Comparison of ENCODE assay signal across 21 cellular contexts in the genomic region with DNA sequence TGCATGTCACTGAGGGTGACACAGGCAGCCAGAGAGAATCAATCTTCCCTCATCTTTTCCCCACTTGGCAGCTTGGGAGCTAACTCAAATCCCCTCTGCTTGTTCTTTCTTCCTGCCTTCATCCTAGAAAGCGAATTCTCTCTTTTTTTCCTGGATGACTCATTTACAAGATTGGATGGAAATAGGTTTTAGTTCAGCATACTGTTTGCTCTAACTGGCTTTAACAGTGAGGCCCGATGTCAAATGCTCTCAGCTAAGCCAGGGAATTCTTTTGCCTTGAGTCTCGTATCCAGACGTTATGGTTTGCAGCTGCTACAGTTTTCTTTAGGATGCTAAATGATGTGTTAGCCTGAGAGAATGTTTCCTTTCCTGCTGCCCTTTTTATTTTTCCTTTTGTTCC.
DNase-seq lines count a peak whose midpoint lies in the region; ATAC-seq and TF ChIP-seq lines count a peak whose summit lies in the region.
"Had no signal": no experiment of that assay in that cellular context is flagged by ENCODE, and none has a peak within 500 bp of the region (broad histone marks: within the 10 kb centered on the region; RNA-seq: fewer than 3 reads in every experiment).

No MANE protein-coding gene starts in this region.

- H3K4me3 ChIP-seq in BJ (ENCODE audit: low read depth, low read length) = no peak overlapping the region
- no peak overlapping the region for H3K4me3 ChIP-seq in WERI-Rb-1 (ENCODE audit: low read depth, low read length)
- no peak overlapping the region for H3K4me3 ChIP-seq in fibroblast of the aortic adventitia (ENCODE audit: low read depth, low read length)
- H3K4me3 ChIP-seq in neuronal stem cell (ENCODE audit: low read length in 2 of 2) = no peak overlapping the region
- H3K4me3 ChIP-seq: body of pancreas, coronary artery, GM12878, GM23338, ovary, vagina had no signal

- H2AFZ ChIP-seq in neuronal stem cell (ENCODE audit: low read length) = no peak overlapping the region
- H2AFZ ChIP-seq: GM23338 had no signal

- H3K27me3 ChIP-seq in BJ (ENCODE audit: control insufficient read depth, insufficient read depth, low read length) (no peaks in the 10 kb centered on the region), WERI-Rb-1 (ENCODE audit: insufficient read depth, low read depth, severe bottlenecking) (no peaks in the 10 kb centered on the region), neuronal stem cell (ENCODE audit: control insufficient read depth in 3 of 3, insufficient read depth in 3 of 3, low read depth in 1 of 3, low read length in 3 of 3) (no peaks in the 10 kb centered on the region)
- H3K27me3 ChIP-seq: body of pancreas, ovary, vagina had no signal

- H3K9me3 ChIP-seq in WERI-Rb-1 (ENCODE audit: severe bottlenecking) (no peaks in the 10 kb centered on the region), neuronal stem cell (replicated peaks in 1 of 2; ENCODE audit: control insufficient read depth in 2 of 2, insufficient read depth in 1 of 2, low read depth in 1 of 2, low read length in 2 of 2) (peaks cover 2 to 6% of the 10 kb centered on the region in 2 donors)
- H3K9me3 ChIP-seq: body of pancreas, ovary, vagina had no signal

- no peak overlapping the region for H3K4me2 ChIP-seq in neuronal stem cell (ENCODE audit: insufficient read depth, low read length, poor library complexity, severe bottlenecking)
- H3K4me2 ChIP-seq: GM23338 had no signal

- H2BK120ac ChIP-seq in neuronal stem cell (ENCODE audit: low read depth, low read length) = no peak overlapping the region

- H2BK15ac ChIP-seq in neuronal stem cell (ENCODE audit: low read length) = no peak overlapping the region

- H3K27ac ChIP-seq in WERI-Rb-1 (peak overlapping the region; percentile 23; the same call in 1 of the 2 replicates), neuronal stem cell (replicated peaks; ENCODE audit: low read length) (no peak overlapping the region)
- H3K27ac ChIP-seq: body of pancreas, coronary artery, ovary, vagina had no signal

- H3K9ac ChIP-seq in neuronal stem cell (ENCODE audit: low read depth, low read length, poor library complexity) = no peak overlapping the region

- H3K36me3 ChIP-seq in BJ (ENCODE audit: control insufficient read depth, insufficient read depth, low read length) = no peaks in the 10 kb centered on the region
- H3K36me3 ChIP-seq in WERI-Rb-1 = peaks cover 72% of the 10 kb centered on the region
- peaks cover 22 to 81% of the 10 kb centered on the region in 2 donors for H3K36me3 ChIP-seq in neuronal stem cell (replicated peaks in 1 of 2; ENCODE audit: control insufficient read depth in 2 of 2, insufficient read depth in 2 of 2, low read length in 2 of 2)
- H3K36me3 ChIP-seq: ovary, vagina had no signal

- peaks cover 0 to 3% of the 10 kb centered on the region in 2 donors for H3K4me1 ChIP-seq in neuronal stem cell (ENCODE audit: control insufficient read depth in 2 of 2, insufficient read depth in 1 of 2, low read depth in 1 of 2, low read length in 2 of 2)

- no peaks in the 10 kb centered on the region for H3K9me3 Mint-ChIP-seq in progenitor cell of endocrine pancreas (ENCODE audit: low read depth)
- H3K9me3 Mint-ChIP-seq: GM23338 had no signal

- no peak overlapping the region for H3K14ac ChIP-seq in neuronal stem cell (ENCODE audit: low read length)

- H4K91ac ChIP-seq in neuronal stem cell (ENCODE audit: low read depth, low read length, poor library complexity) = no peak overlapping the region

- WGBS in neuronal stem cell (ENCODE audit: extremely low coverage in 2 of 2, insufficient read length in 2 of 2, insufficient replicate concordance in 1 of 2), 2 donors = no CpG with 5 or more reads among the region's 4 CpGs

- no peak overlapping the region for H2BK12ac ChIP-seq in neuronal stem cell (ENCODE audit: low read length)

- TF ChIP-seq POLR2A in GM18505 (IDR thresholded peaks at IDR 0.05; ENCODE audit: borderline replicate concordance, extremely low read depth, insufficient read depth, insufficient read length) = no peak

- H2BK5ac ChIP-seq in neuronal stem cell (ENCODE audit: low read length) = peak overlapping the region; percentile 73

- no peak overlapping the region for H3K4me3 Mint-ChIP-seq in progenitor cell of endocrine pancreas (ENCODE audit: low read depth)
- H3K4me3 Mint-ChIP-seq: B cell, GM23338 had no signal

- no peak overlapping the region for H2AK5ac ChIP-seq in neuronal stem cell (ENCODE audit: low read depth, low read length)

- H3K18ac ChIP-seq in neuronal stem cell (ENCODE audit: low read length) = no peak overlapping the region

- peaks cover 24% of the 10 kb centered on the region for H3K4me1 Mint-ChIP-seq in progenitor cell of endocrine pancreas (ENCODE audit: low read depth)
- H3K4me1 Mint-ChIP-seq: B cell had no signal

- no peak overlapping the region for H3K23ac ChIP-seq in neuronal stem cell (ENCODE audit: low read depth, low read length, poor library complexity)

- DNase-seq in BJ (ENCODE audit: low read depth) (peak; percentile 75), WERI-Rb-1 (no peak), fibroblast of the aortic adventitia (ENCODE audit: low read depth) (peak; percentile 35), neuronal stem cell (ENCODE audit: low spot score) (no peak), progenitor cell of endocrine pancreas (ENCODE audit: low spot score, unreplicated experiment) (no peak)
- DNase-seq: activated CD4-positive, alpha-beta T cell treated with anti-CD3 and anti-CD28 coated beads, Interleukin-2, amount 50 U/mL, for 48 hours; activated naive CD4-positive, alpha-beta T cell treated with Interleukin-2 at 50 U/mL for 16 hours; Calu3; NCI-H226; ovary had no signal

- TF ChIP-seq CTCF in BJ (IDR thresholded peaks at IDR 0.05; ENCODE audit: insufficient read depth, low read depth, low read length) (no peak), WERI-Rb-1 (IDR thresholded peaks at IDR 0.05; ENCODE audit: low read depth, low read length) (no peak), fibroblast of the aortic adventitia (IDR thresholded peaks at IDR 0.05; ENCODE audit: insufficient read depth, low read length) (no peak), progenitor cell of endocrine pancreas (IDR thresholded peaks at IDR 0.05; ENCODE audit: unreplicated experiment) (no peak)

- POLR2A ChIA-PET in BJ (lab: Charles Lee) = no interaction called here

- CTCF ChIA-PET in BJ (lab: Yijun Ruan, JAX) = interaction anchor here (0.7 to 2.7 kb wide), 3 partner anchors 12 to 58 kb away, joined by 3 to 10 read pairs (median 3); no protein-coding TSS in a partner anchor

- no peaks in the 10 kb centered on the region for H3K79me1 ChIP-seq in neuronal stem cell (ENCODE audit: low read depth, low read length)

- no peaks in the 10 kb centered on the region for H3K27me3 Mint-ChIP-seq in progenitor cell of endocrine pancreas

- no peak overlapping the region for H4K8ac ChIP-seq in neuronal stem cell (ENCODE audit: low read depth, low read length)

- peaks cover 34% of the 10 kb centered on the region for H3K36me3 Mint-ChIP-seq in progenitor cell of endocrine pancreas (ENCODE audit: insufficient read depth)

- no peak overlapping the region for H3K4ac ChIP-seq in neuronal stem cell (ENCODE audit: low read length)

- no peak overlapping the region for H3K27ac Mint-ChIP-seq in progenitor cell of endocrine pancreas
- H3K27ac Mint-ChIP-seq: B cell, GM23338 had no signal

- ATAC-seq in GM18505 (IDR thresholded peaks at IDR 0.05; ENCODE audit: unreplicated experiment) = no peak
- no peak for ATAC-seq in GM21529 (IDR thresholded peaks at IDR 0.05; ENCODE audit: unreplicated experiment)
- ATAC-seq in HG03135 (IDR thresholded peaks at IDR 0.05; ENCODE audit: unreplicated experiment) = no peak
- ATAC-seq: body of pancreas, GM12878, GM23338, HepG2, left lobe of liver had no signal

Comparison
In these comparisons a context has a peak if more than half of its experiments do, and no peak if none do; other contexts are left out.
1. DNase-seq: peak in BJ (single experiment) and fibroblast of the aortic adventitia (single experiment); none in WERI-Rb-1 (single experiment), neuronal stem cell (single experiment) and progenitor cell of endocrine pancreas (single experiment).